Comparison of ENCODE assay signal across 27 cellular contexts in genomic region chr1:246302671-246303317, GRCh38.
A peak's percentile ranks its signal among the peaks of the same experiment; 100 is the strongest.
DNase-seq lines count a peak whose midpoint lies in the region; ATAC-seq, FAIRE-seq and TF ChIP-seq lines count a peak whose summit lies in the region.
"Had no signal": no experiment of that assay in that cellular context is flagged by ENCODE, and none has a peak within 500 bp of the region (broad histone marks: within the 10 kb centered on the region; RNA-seq: fewer than 3 reads in every experiment).

No MANE protein-coding gene starts in this region.

- ATAC-seq in HG03045 (IDR thresholded peaks at IDR 0.05; ENCODE audit: unreplicated experiment) = no peak
- ATAC-seq: naive thymus-derived CD4-positive, alpha-beta T cell; Panc1 had no signal

- no peaks in the 10 kb centered on the region for H3K9me3 ChIP-seq in smooth muscle cell (replicated peaks; ENCODE audit: low read depth)
- H3K9me3 ChIP-seq: esophagus muscularis mucosa, left ventricle myocardium inferior had no signal

- H3K4me1 ChIP-seq in smooth muscle cell (ENCODE audit: low read depth) = peaks cover 16% of the 10 kb centered on the region

- peak; percentile 15 for FAIRE-seq in H54 (lab: Jason Lieb, UNC)

- no peak overlapping the region for H2AFZ ChIP-seq in smooth muscle cell (ENCODE audit: low read depth)

- peak overlapping the region in 4 of 5 experiments; percentile 0 to 39 (median 1) for H3K27ac Mint-ChIP-seq in brain
- H3K27ac Mint-ChIP-seq: activated CD4-positive, alpha-beta T cell treated with anti-CD3 and anti-CD28 coated beads, Interleukin-2, amount 10 ng/mL, durations not matched to agents 7 days and 5 days; IgD-negative memory B cell; naive thymus-derived CD4-positive, alpha-beta T cell had no signal

- H3K4me3 ChIP-seq in smooth muscle cell = no peak overlapping the region
- H3K4me3 ChIP-seq: cardiac muscle cell, esophagus muscularis mucosa, left ventricle myocardium inferior, skin epidermis had no signal

- H3K27ac ChIP-seq in smooth muscle cell (ENCODE audit: low read depth) = no peak overlapping the region
- H3K27ac ChIP-seq: cardiac muscle cell, esophagus muscularis mucosa, left ventricle myocardium inferior had no signal

- DNase-seq in H54 (ENCODE audit: insufficient read length, low spot score) (no peak), iPS-NIHi7 (ENCODE audit: extremely low spot score) (peak; percentile 19), smooth muscle cell (lab: John Stamatoyannopoulos, UW; ENCODE audit: unreplicated experiment) (no peak), HuH-7 (ENCODE audit: low spot score) (no peak), T1000 (lab: John Stamatoyannopoulos, UW) (no peak)
- DNase-seq: activated CD4-positive, alpha-beta T cell treated with anti-CD3 and anti-CD28 coated beads, Interleukin-2, amount 10 ng/mL, durations not matched to agents 7 days and 5 days; activated naive CD4-positive, alpha-beta T cell treated with Interleukin-2 at 50 U/mL for 16 hours; amniotic stem cell; C1 segment of cervical spinal cord; COR-L47; cortex of kidney; DMS79; hypothalamus; left ventricle myocardium inferior; naive thymus-derived CD4-positive, alpha-beta T cell; NCI-H1105; NCI-H187 treated with DMSO at 0.1 percent for 48 hours; NCI-H2227 treated with DMSO at 0.1 percent for 48 hours; NCI-H69; SHP77 had no signal

- 91% methylated on average over 3 of the region's 3 CpGs for WGBS in smooth muscle cell (ENCODE audit: low lambda C conversion rate)

- no peak overlapping the region for H3K9ac ChIP-seq in smooth muscle cell (ENCODE audit: low read depth)

- no peaks in the 10 kb centered on the region for H3K36me3 Mint-ChIP-seq in brain

- no peak overlapping the region for H3K4me3 Mint-ChIP-seq in brain
- H3K4me3 Mint-ChIP-seq: activated CD4-positive, alpha-beta T cell treated with anti-CD3 and anti-CD28 coated beads, Interleukin-2, amount 10 ng/mL, durations not matched to agents 7 days and 5 days; IgD-negative memory B cell; naive thymus-derived CD4-positive, alpha-beta T cell had no signal

- H3K36me3 ChIP-seq in smooth muscle cell (ENCODE audit: low read depth) = no peaks in the 10 kb centered on the region
- H3K36me3 ChIP-seq: cardiac muscle cell, esophagus muscularis mucosa, left ventricle myocardium inferior had no signal

- TF ChIP-seq POLR2A in H54 (IDR thresholded peaks at IDR 0.05; ENCODE audit: low read depth, low read length) = no peak

- H3K4me1 Mint-ChIP-seq in brain = peaks cover 30% of the 10 kb centered on the region
- H3K4me1 Mint-ChIP-seq: activated CD4-positive, alpha-beta T cell treated with anti-CD3 and anti-CD28 coated beads, Interleukin-2, amount 10 ng/mL, durations not matched to agents 7 days and 5 days had no signal

- peaks cover 10% of the 10 kb centered on the region for H3K79me2 ChIP-seq in smooth muscle cell (ENCODE audit: low read depth)

- H3F3A ChIP-seq in smooth muscle cell (ENCODE audit: low read depth) = no peaks in the 10 kb centered on the region

- no peaks in the 10 kb centered on the region for H3K27me3 ChIP-seq in smooth muscle cell (ENCODE audit: low read depth)
- H3K27me3 ChIP-seq: cardiac muscle cell, esophagus muscularis mucosa had no signal

- H3K9me3 Mint-ChIP-seq in brain = peaks cover 0 to 3% (median 0%) of the 10 kb centered on the region in 5 experiments
- H3K9me3 Mint-ChIP-seq: activated CD4-positive, alpha-beta T cell treated with anti-CD3 and anti-CD28 coated beads, Interleukin-2, amount 10 ng/mL, durations not matched to agents 7 days and 5 days had no signal

- peaks cover 12% of the 10 kb centered on the region for H4K20me1 ChIP-seq in smooth muscle cell (ENCODE audit: low read depth)

- H3K27me3 Mint-ChIP-seq in brain = no peaks in the 10 kb centered on the region
- H3K27me3 Mint-ChIP-seq: activated CD4-positive, alpha-beta T cell treated with anti-CD3 and anti-CD28 coated beads, Interleukin-2, amount 10 ng/mL, durations not matched to agents 7 days and 5 days; IgD-negative memory B cell; naive thymus-derived CD4-positive, alpha-beta T cell had no signal

- TF ChIP-seq CTCF in brain (conservative IDR thresholded peaks at IDR 0.05) (no peak), smooth muscle cell (IDR thresholded peaks at IDR 0.05; ENCODE audit: borderline replicate concordance, insufficient read depth, poor library complexity, severe bottlenecking) (no peak)

- peak overlapping the region; percentile 42 for H3K4me2 ChIP-seq in smooth muscle cell
